Comparison of ENCODE assay signal across 8 cellular contexts in the genomic region with DNA sequence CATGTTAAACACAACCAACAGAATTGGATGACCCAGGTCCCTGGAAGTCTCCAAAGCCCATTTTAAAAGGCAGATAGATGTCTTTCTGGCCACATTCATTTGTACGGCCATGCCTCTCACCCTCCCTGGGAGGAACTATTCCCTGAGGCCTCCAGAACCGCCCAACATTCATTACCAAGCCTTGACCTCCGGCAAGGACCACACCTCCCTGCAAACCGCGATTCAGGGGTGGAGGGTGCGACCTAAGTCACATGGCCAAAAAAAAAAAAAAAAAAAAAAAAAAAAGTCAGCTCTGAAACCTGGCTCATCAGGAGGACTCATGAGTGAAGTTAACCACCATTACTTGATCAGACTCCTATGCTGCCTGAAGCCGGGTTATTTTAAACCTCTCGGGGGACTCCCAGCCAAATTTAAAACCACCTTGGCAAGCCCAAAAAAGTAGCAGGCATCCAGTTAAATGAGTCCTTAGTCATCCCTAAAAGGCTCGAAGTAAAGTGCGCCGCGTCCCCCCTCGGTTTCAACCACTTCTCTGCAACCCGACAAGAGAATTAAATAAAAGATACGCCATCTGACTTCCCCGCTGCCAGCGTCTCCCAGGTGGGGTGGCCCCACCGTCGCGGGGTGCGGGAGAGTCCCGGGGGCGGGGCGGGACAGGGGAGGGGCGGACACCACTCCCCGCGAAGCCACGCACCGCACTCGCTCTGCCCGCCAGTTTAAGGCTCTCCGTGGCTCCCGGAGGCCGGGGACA. TPM values are rescaled to one million over a fixed set of nuclear protein-coding genes. Genes with fewer than 3 reads are reported as not detected.
A peak's percentile ranks its signal among the peaks of the same experiment; 100 is the strongest.
DNase-seq lines count a peak whose midpoint lies in the region; ATAC-seq and TF ChIP-seq lines count a peak whose summit lies in the region.

No MANE protein-coding gene starts in this region.

- peak overlapping the region; percentile 97 to 100 (median 98) for H3K4me3 Mint-ChIP-seq in CD4-positive, CD25-positive, alpha-beta regulatory T cell

- peak overlapping the region; percentile 97 to 98 (median 98) for H3K27ac Mint-ChIP-seq in CD4-positive, CD25-positive, alpha-beta regulatory T cell

- no peak for ATAC-seq in CD4-positive, CD25-positive, alpha-beta regulatory T cell (ENCODE audit: low read depth in 2 of 2)
- ATAC-seq in GM21381 (IDR thresholded peaks at IDR 0.05; ENCODE audit: unreplicated experiment) (peak; percentile 24), lung (ENCODE audit: insufficient read depth, low FRiP score) (peak; percentile 55)

- H3K4me3 ChIP-seq in CD4-positive, CD25-positive, alpha-beta regulatory T cell (ENCODE audit: low read depth, low read length), result peak overlapping the region; percentile 96
- H3K4me3 ChIP-seq in LNCaP clone FGC (ENCODE audit: low read depth, low read length), result peak overlapping the region; percentile 79
- peak overlapping the region; percentile 92 for H3K4me3 ChIP-seq in lung

- no peaks in the 10 kb centered on the region for H3K27me3 ChIP-seq in CD4-positive, CD25-positive, alpha-beta regulatory T cell (ENCODE audit: control insufficient read depth, insufficient read depth, low read length)
- no peaks in the 10 kb centered on the region for H3K27me3 ChIP-seq in lung (ENCODE audit: control insufficient read depth, insufficient read depth)

- peaks cover 32 to 62% (median 48%) of the 10 kb centered on the region in 4 donors for H3K4me1 Mint-ChIP-seq in CD4-positive, CD25-positive, alpha-beta regulatory T cell

- H3K27ac ChIP-seq in CD4-positive, CD25-positive, alpha-beta regulatory T cell (ENCODE audit: insufficient read depth, low read length, poor library complexity, severe bottlenecking), result peak overlapping the region; percentile 97
- H3K27ac ChIP-seq in lung (ENCODE audit: low read depth in 1 of 2, low read length in 1 of 2), result peak overlapping the region; percentile 100

- H3K9me3 Mint-ChIP-seq in CD4-positive, CD25-positive, alpha-beta regulatory T cell, result peaks cover 0 to 2% (median 0%) of the 10 kb centered on the region in 7 donors

- TF ChIP-seq CTCF in LNCaP clone FGC (IDR thresholded peaks at IDR 0.05; ENCODE audit: control insufficient read depth, extremely low read depth, insufficient read depth) (no peak), lung (IDR thresholded peaks at IDR 0.05; ENCODE audit: control extremely low read depth, extremely low read depth) (no peak)

- H3K36me3 ChIP-seq in CD4-positive, CD25-positive, alpha-beta regulatory T cell (ENCODE audit: control insufficient read depth, insufficient read depth, low read length), result peaks cover 2% of the 10 kb centered on the region
- H3K36me3 ChIP-seq in lung (ENCODE audit: control insufficient read depth in 2 of 2, insufficient read depth in 2 of 2, low read length in 2 of 2), result no peaks in the 10 kb centered on the region

- H3K27me3 Mint-ChIP-seq in CD4-positive, CD25-positive, alpha-beta regulatory T cell, result peaks cover 9% of the 10 kb centered on the region

- no peaks in the 10 kb centered on the region for H3K36me3 Mint-ChIP-seq in CD4-positive, CD25-positive, alpha-beta regulatory T cell

- WGBS in lung, 2 donors, result 0 to 1% methylated on average over 30 to 34 of the region's 34 CpGs

- peaks cover 49% of the 10 kb centered on the region for H3K4me1 ChIP-seq in CD4-positive, CD25-positive, alpha-beta regulatory T cell (ENCODE audit: control insufficient read depth, insufficient read depth, low read length, poor library complexity, severe bottlenecking)
- H3K4me1 ChIP-seq in lung (ENCODE audit: control insufficient read depth in 2 of 2, insufficient read depth in 2 of 2, low read length in 2 of 2), result peaks cover 11 to 16% of the 10 kb centered on the region in 2 donors

- H3K9me3 ChIP-seq in CD4-positive, CD25-positive, alpha-beta regulatory T cell (ENCODE audit: control insufficient read depth in 2 of 2, low read length in 2 of 2), result no peaks in the 10 kb centered on the region
- H3K9me3 ChIP-seq in lung (ENCODE audit: control insufficient read depth in 2 of 2, insufficient read depth in 1 of 2, low read length in 1 of 2), result no peaks in the 10 kb centered on the region

- peak; percentile 58 to 78 (median 69) for DNase-seq in CD4-positive, CD25-positive, alpha-beta regulatory T cell
- no peak for DNase-seq in LNCaP clone FGC (ENCODE audit: low read depth)
- peak; percentile 62 to 66 for DNase-seq in activated CD4-positive, alpha-beta T cell treated with anti-CD3 and anti-CD28 coated beads, Interleukin-2, amount 50 U/mL, for 4 hours
- DNase-seq in effector CD4-positive, alpha-beta T cell, result peak; percentile 62
- peak; percentile 85 for DNase-seq in lung (ENCODE audit: low spot score)
- peak; percentile 54 for DNase-seq in stimulated activated CD8-positive, alpha-beta memory T cell treated with anti-CD3 and anti-CD28 coated beads, Interleukin-15, amount 100 ng/mL, for 1 hour (ENCODE audit: low read depth)
- no peak for DNase-seq in inferior parietal cortex (ENCODE audit: extremely low spot score)

RNA-seq across cellular contexts. Expression of gene KLF9, which starts 2.4 kb away (rescaled TPM):
- 86.7 TPM for total RNA-seq in CD4-positive, CD25-positive, alpha-beta regulatory T cell
- polyA plus RNA-seq in CD4-positive, CD25-positive, alpha-beta regulatory T cell, result 1 to 10 TPM; 1.4 to 3.7 (median 3.0) TPM
- total RNA-seq in lung, result 10 to 100 TPM; 34.8 to 61.5 TPM
- polyA plus RNA-seq in lung, result 10 to 100 TPM; 16.0 to 49.8 TPM

Comparison
In these comparisons a context has a peak if more than half of its experiments do, and no peak if none do; other contexts are left out.
1. ATAC-seq: peak in GM21381 (single experiment) and lung (single experiment); none in CD4-positive, CD25-positive, alpha-beta regulatory T cell (0 of 2).
2. DNase-seq: peak in CD4-positive, CD25-positive, alpha-beta regulatory T cell (3 of 3), activated CD4-positive, alpha-beta T cell treated with anti-CD3 and anti-CD28 coated beads, Interleukin-2, amount 50 U/mL, for 4 hours (2 of 2), effector CD4-positive, alpha-beta T cell (single experiment), lung (single experiment) and stimulated activated CD8-positive, alpha-beta memory T cell treated with anti-CD3 and anti-CD28 coated beads, Interleukin-15, amount 100 ng/mL, for 1 hour (single experiment); none in LNCaP clone FGC (single experiment) and inferior parietal cortex (single experiment).
3. Peak in every context shown above with its lines, with median percentiles within 50 percentile points of each other: H3K4me3 ChIP-seq.